Comparison of ENCODE assay signal across 1 cellular context in genomic region chr1:183002797-183003594, GRCh38.
TF ChIP-seq lines count a peak whose summit lies in the region.

No MANE protein-coding gene starts in this region.

TF ChIP-seq in H1, 55 proteins besides CTCF, POLR2A, EP300 and RAD21:
- TF ChIP-seq ATF3 (IDR thresholded peaks at IDR 0.05; ENCODE audit: insufficient read depth, low read depth, low read length) (no peak), CHD7 (IDR thresholded peaks at IDR 0.05; ENCODE audit: insufficient replicate concordance, low read length) (no peak), HDAC2 (IDR thresholded peaks at IDR 0.05; ENCODE audit: borderline replicate concordance in 1 of 2, low read depth in 2 of 2, low read length in 2 of 2) (no peak), PHF8 (conservative IDR thresholded peaks at IDR 0.05; ENCODE audit: low read depth, low read length) (no peak), SP2 (IDR thresholded peaks at IDR 0.05; ENCODE audit: low read length) (no peak), ATF2 (IDR thresholded peaks at IDR 0.05; ENCODE audit: low read length) (no peak), E2F6 (IDR thresholded peaks at IDR 0.05) (no peak)
